Comparison of ENCODE assay signal across 30 cellular contexts in genomic region chr12:122538496-122538895, GRCh38.
"Had no signal": no experiment of that assay in that cellular context is flagged by ENCODE, and none has a peak within 500 bp of the region (broad histone marks: within the 10 kb centered on the region; RNA-seq: fewer than 3 reads in every experiment).

No MANE protein-coding gene starts in this region.

- H3K27ac ChIP-seq: left lung, lower lobe of right lung, neural progenitor cell, neutrophil, prostate gland, sigmoid colon, spleen, suprapubic skin, thoracic aorta, tibial artery, upper lobe of right lung had no signal

- H3K4me3 Mint-ChIP-seq: immature natural killer cell; mesothelial cell of epicardium; naive B cell; natural killer cell; nephron progenitor cell; neural progenitor cell; stimulated activated effector memory CD8-positive, alpha-beta T cell treated with anti-CD3 and anti-CD28 coated beads, Interleukin-12 subunit alpha, Interleukin-12 subunit beta, amount 100 ng/mL, for 72 hours; stimulated activated naive CD8-positive, alpha-beta T cell treated with anti-CD3 and anti-CD28 coated beads, Interleukin-15, Interleukin-2, amounts not matched to agents 100 ng/mL and 50 ng/mL, for 24 hours had no signal

- H3K4me1 Mint-ChIP-seq: immature natural killer cell; mesothelial cell of epicardium; natural killer cell; nephron progenitor cell; neural progenitor cell; stimulated activated effector memory CD8-positive, alpha-beta T cell treated with anti-CD3 and anti-CD28 coated beads, Interleukin-12 subunit alpha, Interleukin-12 subunit beta, amount 100 ng/mL, for 72 hours had no signal

- H3K36me3 Mint-ChIP-seq: natural killer cell had no signal

- ATAC-seq: left colon; left lung; lower lobe of right lung; natural killer cell; right cardiac atrium; stimulated activated effector memory CD8-positive, alpha-beta T cell treated with anti-CD3 and anti-CD28 coated beads, Interleukin-12 subunit alpha, Interleukin-12 subunit beta, amount 100 ng/mL, for 72 hours; upper lobe of right lung had no signal

- H3K9me3 Mint-ChIP-seq: immature natural killer cell; mesothelial cell of epicardium; naive B cell; natural killer cell; nephron progenitor cell; neural progenitor cell; stimulated activated effector memory CD8-positive, alpha-beta T cell treated with anti-CD3 and anti-CD28 coated beads, Interleukin-12 subunit alpha, Interleukin-12 subunit beta, amount 100 ng/mL, for 72 hours; stimulated activated naive CD8-positive, alpha-beta T cell treated with anti-CD3 and anti-CD28 coated beads, Interleukin-15, Interleukin-2, amounts not matched to agents 100 ng/mL and 50 ng/mL, for 24 hours had no signal

- H3K27ac Mint-ChIP-seq: immature natural killer cell; mesothelial cell of epicardium; naive B cell; natural killer cell; neural progenitor cell; stimulated activated effector memory CD8-positive, alpha-beta T cell treated with anti-CD3 and anti-CD28 coated beads, Interleukin-12 subunit alpha, Interleukin-12 subunit beta, amount 100 ng/mL, for 72 hours; stimulated activated naive CD8-positive, alpha-beta T cell treated with anti-CD3 and anti-CD28 coated beads, Interleukin-15, Interleukin-2, amounts not matched to agents 100 ng/mL and 50 ng/mL, for 24 hours had no signal

- DNase-seq: hypothalamus; immature natural killer cell; kidney; left colon; left lung; lower lobe of right lung; mammary epithelial cell; mesendoderm; naive B cell; natural killer cell; nephron progenitor cell; occipital lobe; retina; right cardiac atrium; sigmoid colon; small intestine; spleen; stimulated activated CD4-positive, alpha-beta T cell treated with anti-CD3 and anti-CD28 coated beads, Interleukin-4, amount 100 ng/mL, for 24 hours; stimulated activated naive CD4-positive, alpha-beta T cell; tibial artery; trophoblast cell; upper lobe of right lung had no signal

- H3K27me3 Mint-ChIP-seq: naive B cell; stimulated activated naive CD8-positive, alpha-beta T cell treated with anti-CD3 and anti-CD28 coated beads, Interleukin-15, Interleukin-2, amounts not matched to agents 100 ng/mL and 50 ng/mL, for 24 hours had no signal

- H3K9me3 ChIP-seq: left lung, lower lobe of right lung, neutrophil, prostate gland, sigmoid colon, spleen, suprapubic skin, thoracic aorta, tibial artery, upper lobe of right lung had no signal

- H3K36me3 ChIP-seq: prostate gland, thoracic aorta had no signal

- H3K4me1 ChIP-seq: left lung, lower lobe of right lung, neural progenitor cell, prostate gland, sigmoid colon, suprapubic skin, tibial artery, upper lobe of right lung had no signal

- H3K27me3 ChIP-seq: left lung, neural progenitor cell, neutrophil, sigmoid colon, spleen, suprapubic skin, tibial artery, upper lobe of right lung had no signal

- H3K4me3 ChIP-seq: left lung, lower lobe of right lung, neural progenitor cell, prostate gland, sigmoid colon, spleen, suprapubic skin, thoracic aorta, tibial artery, upper lobe of right lung had no signal
